25 cellular contexts compared by ENCODE assay signal in genomic region chr10:93204494-93205485, GRCh38.
"Had no signal": no experiment of that assay in that cellular context is flagged by ENCODE, and none has a peak within 500 bp of the region (broad histone marks: within the 10 kb centered on the region; RNA-seq: fewer than 3 reads in every experiment).

No MANE protein-coding gene starts in this region.

- H3K4me1 ChIP-seq: ascending aorta, body of pancreas had no signal

- H3K27me3 ChIP-seq: ascending aorta, body of pancreas had no signal

- H3K9me3 ChIP-seq: ascending aorta, body of pancreas had no signal

- H3K9me3 Mint-ChIP-seq: activated CD4-positive, alpha-beta memory T cell treated with anti-CD3 and anti-CD28 coated beads for 36 hours; activated CD4-positive, alpha-beta T cell treated with anti-CD3 and anti-CD28 coated beads, Interleukin-2, amount 10 ng/mL, durations not matched to agents 7 days and 5 days; activated naive CD4-positive, alpha-beta T cell treated with anti-CD3 and anti-CD28 coated beads, Interleukin-2, amount 50 U/mL, for 72 hours; activated naive CD8-positive, alpha-beta T cell treated with anti-CD3 and anti-CD28 coated beads, Interleukin-2, amount 50 U/mL, for 24 hours; activated T-cell treated with anti-CD3 and anti-CD28 coated beads, Interleukin-2, amount 50 U/mL, for 4 hours; T-cell had no signal

- H3K36me3 Mint-ChIP-seq: activated CD4-positive, alpha-beta memory T cell treated with anti-CD3 and anti-CD28 coated beads for 36 hours; activated naive CD4-positive, alpha-beta T cell treated with anti-CD3 and anti-CD28 coated beads, Interleukin-2, amount 50 U/mL, for 72 hours; T-cell had no signal

- FAIRE-seq: bronchial epithelial cell had no signal

- H3K27me3 Mint-ChIP-seq: T-cell had no signal

- H3K27ac Mint-ChIP-seq: activated CD4-positive, alpha-beta memory T cell treated with anti-CD3 and anti-CD28 coated beads for 36 hours; activated CD4-positive, alpha-beta T cell treated with anti-CD3 and anti-CD28 coated beads, Interleukin-2, amount 10 ng/mL, durations not matched to agents 7 days and 5 days; activated naive CD4-positive, alpha-beta T cell treated with anti-CD3 and anti-CD28 coated beads, Interleukin-2, amount 50 U/mL, for 72 hours; activated naive CD8-positive, alpha-beta T cell treated with anti-CD3 and anti-CD28 coated beads, Interleukin-2, amount 50 U/mL, for 24 hours; T-cell had no signal

- H3K4me3 Mint-ChIP-seq: activated CD4-positive, alpha-beta memory T cell treated with anti-CD3 and anti-CD28 coated beads for 36 hours; activated CD4-positive, alpha-beta T cell treated with anti-CD3 and anti-CD28 coated beads, Interleukin-2, amount 10 ng/mL, durations not matched to agents 7 days and 5 days; activated naive CD8-positive, alpha-beta T cell treated with anti-CD3 and anti-CD28 coated beads, Interleukin-2, amount 50 U/mL, for 24 hours; activated T-cell treated with anti-CD3 and anti-CD28 coated beads, Interleukin-2, amount 50 U/mL, for 4 hours; T-cell had no signal

- H3K4me3 ChIP-seq: ascending aorta, body of pancreas had no signal

- H3K27ac ChIP-seq: ascending aorta, body of pancreas, VCaP had no signal

- DNase-seq: activated CD4-positive, alpha-beta memory T cell treated with anti-CD3 and anti-CD28 coated beads for 36 hours; activated CD4-positive, alpha-beta T cell treated with anti-CD3 and anti-CD28 coated beads, Interleukin-2, amount 10 ng/mL, durations not matched to agents 7 days and 5 days; activated CD4-positive, CD25-positive, alpha-beta regulatory T cell; activated CD8-positive, alpha-beta memory T cell treated with anti-CD3 and anti-CD28 coated beads for 24 hours; activated effector memory CD4-positive, alpha-beta T cell treated with anti-CD3 and anti-CD28 coated beads, Interleukin-2, amount 50 U/mL, for 16 hours; activated naive CD4-positive, alpha-beta T cell treated with Interleukin-2 at 50 U/mL for 16 hours; activated naive CD8-positive, alpha-beta T cell treated with anti-CD3 and anti-CD28 coated beads, Interleukin-2, amount 50 U/mL, for 24 hours; activated T-cell treated with anti-CD3 and anti-CD28 coated beads, Interleukin-2, amount 50 U/mL, for 4 hours; amniotic stem cell; body of pancreas; central memory CD4-positive, alpha-beta T cell; Kasumi-1; NCI-H1105 treated with DMSO at 0.1 percent for 48 hours; NCI-H1436 treated with DMSO at 0.1 percent for 48 hours; NCI-H187; NCI-H2081; NCI-H446; NCI-H524; PC-3; SIG-M5; T-cell had no signal

- H3K4me1 Mint-ChIP-seq: activated CD4-positive, alpha-beta T cell treated with anti-CD3 and anti-CD28 coated beads, Interleukin-2, amount 10 ng/mL, durations not matched to agents 7 days and 5 days; activated naive CD8-positive, alpha-beta T cell treated with anti-CD3 and anti-CD28 coated beads, Interleukin-2, amount 50 U/mL, for 24 hours; T-cell had no signal

- ATAC-seq: activated naive CD4-positive, alpha-beta T cell treated with anti-CD3 and anti-CD28 coated beads, Interleukin-2, amount 50 U/mL, for 72 hours; activated naive CD8-positive, alpha-beta T cell treated with anti-CD3 and anti-CD28 coated beads, Interleukin-2, amount 50 U/mL, for 24 hours; activated T-cell treated with anti-CD3 and anti-CD28 coated beads, Interleukin-2, amount 50 U/mL, for 4 hours; body of pancreas; PC-3; T-cell had no signal

- H3K36me3 ChIP-seq: ascending aorta had no signal
